ENCODE assay signal across 17 cellular contexts in genomic region chr10:119364941-119365340, GRCh38.
DNase-seq lines count a peak whose midpoint lies in the region; ATAC-seq, FAIRE-seq and TF ChIP-seq lines count a peak whose summit lies in the region.
"Had no signal": no experiment of that assay in that cellular context is flagged by ENCODE, and none has a peak within 500 bp of the region (broad histone marks: within the 10 kb centered on the region; RNA-seq: fewer than 3 reads in every experiment).

No MANE protein-coding gene starts in this region.

- FAIRE-seq in H54 (lab: Jason Lieb, UNC): no peak
- FAIRE-seq: endothelial cell of umbilical vein had no signal

- H3K27me3 ChIP-seq in AG04450 (ENCODE audit: control insufficient read depth, insufficient read depth, low read length) (no peaks in the 10 kb centered on the region), RWPE2 (ENCODE audit: insufficient read depth, poor library complexity, severe bottlenecking) (no peaks in the 10 kb centered on the region), esophagus muscularis mucosa (no peaks in the 10 kb centered on the region), right lobe of liver (no peaks in the 10 kb centered on the region), tibial artery (no peaks in the 10 kb centered on the region)

- no peak for TF ChIP-seq EP300 in esophagus muscularis mucosa (IDR thresholded peaks at IDR 0.05)

- H3K4me1 ChIP-seq in RWPE2 (ENCODE audit: insufficient read depth, poor library complexity, severe bottlenecking) (no peaks in the 10 kb centered on the region), esophagus muscularis mucosa (peaks cover 78 to 85% (median 81%) of the 10 kb centered on the region in 4 donors), right lobe of liver (peaks cover 0 to 27% (median 9%) of the 10 kb centered on the region in 4 donors), tibial artery (peaks cover 0 to 68% (median 34%) of the 10 kb centered on the region in 4 donors)

- POLR2A ChIA-PET in AG04450 (lab: Yijun Ruan, JAX): no interaction called here

- intact Hi-C loops in esophagus muscularis mucosa (cut with DNase I) (no loop called here), right lobe of liver (cut with DNase I) (no loop called here), tibial artery (cut with DNase I; ENCODE audit: low total_unique reads) (no loop called here)

- H3K36me3 ChIP-seq in RWPE2 (ENCODE audit: low read depth): no peaks in the 10 kb centered on the region
- peaks cover 0 to 6% (median 0%) of the 10 kb centered on the region in 4 donors for H3K36me3 ChIP-seq in esophagus muscularis mucosa
- no peaks in the 10 kb centered on the region for H3K36me3 ChIP-seq in right lobe of liver
- no peaks in the 10 kb centered on the region for H3K36me3 ChIP-seq in tibial artery
- H3K36me3 ChIP-seq: neutrophil had no signal

- H3K9me3 ChIP-seq in AG04450 (ENCODE audit: control insufficient read depth, insufficient read depth, low read length) (peaks cover 5% of the 10 kb centered on the region; the same call in 1 of the 2 replicates), RWPE2 (ENCODE audit: severe bottlenecking) (no peaks in the 10 kb centered on the region), esophagus muscularis mucosa (no peaks in the 10 kb centered on the region), right lobe of liver (no peaks in the 10 kb centered on the region), tibial artery (no peaks in the 10 kb centered on the region)
- H3K9me3 ChIP-seq: neutrophil had no signal

- 58% methylated on average over 4 of the region's 4 CpGs for WGBS in esophagus muscularis mucosa
- WGBS in right lobe of liver (ENCODE audit: insufficient coverage, low coverage, low lambda C conversion rate, missing lambda C conversion rate): 75% methylated on average over 4 of the region's 4 CpGs

- H3K27ac ChIP-seq in AG04450 (ENCODE audit: low read depth, low read length) (no peak overlapping the region), RWPE2 (ENCODE audit: poor library complexity, severe bottlenecking) (no peak overlapping the region), esophagus muscularis mucosa (replicated peaks in 1 of 4) (peak overlapping the region; percentile 32 to 64 (median 51)), right lobe of liver (no peak overlapping the region), tibial artery (peak overlapping the region in 1 of 2 donors; percentile 24)
- H3K27ac ChIP-seq: neutrophil, PC-9 had no signal

- TF ChIP-seq CTCF in AG04450 (IDR thresholded peaks at IDR 0.05; ENCODE audit: low read depth, low read length) (peak; percentile 21; the same call in 1 of the 2 replicates), RWPE2 (IDR thresholded peaks at IDR 0.05; ENCODE audit: poor library complexity, severe bottlenecking) (peak; percentile 17), esophagus muscularis mucosa (IDR thresholded peaks at IDR 0.05) (peak in 1 of 3 experiments; percentile 10), right lobe of liver (IDR thresholded peaks at IDR 0.05) (no peak), tibial artery (IDR thresholded peaks at IDR 0.05) (no peak)

- TF ChIP-seq POLR2A in esophagus muscularis mucosa (IDR thresholded peaks at IDR 0.05; ENCODE audit: low read depth) (no peak), right lobe of liver (IDR thresholded peaks at IDR 0.05) (no peak), H54 (IDR thresholded peaks at IDR 0.05; ENCODE audit: low read depth, low read length) (no peak)

- ATAC-seq in RWPE2 (ENCODE audit: low read depth) (no peak; the same call in 2 of the 3 replicates), right lobe of liver (no peak)
- ATAC-seq: stimulated activated naive CD8-positive, alpha-beta T cell treated with anti-CD3 and anti-CD28 coated beads, Interleukin-15, amount 100 ng/mL, for 72 hours had no signal

- CTCF ChIA-PET in AG04450 (lab: Charles Lee): interaction anchor here (0.9 to 2.2 kb wide), 7 partner anchors 9 to 175 kb away, joined by 3 to 12 read pairs (median 3); partner anchors contain the start of gene GRK5

- no peak for DNase-seq in AG04450 (ENCODE audit: low read depth, low spot score)
- no peak for DNase-seq in RWPE2 (ENCODE audit: low spot score)
- no peak for DNase-seq in esophagus muscularis mucosa (ENCODE audit: extremely low spot score)
- DNase-seq in myocyte (ENCODE audit: low read depth): peak; percentile 30
- no peak for DNase-seq in right lobe of liver
- DNase-seq in medulla oblongata (ENCODE audit: extremely low spot score): no peak
- DNase-seq in H54 (ENCODE audit: insufficient read length, low spot score): no peak
- no peak for DNase-seq in tibial artery
- DNase-seq: activated naive CD4-positive, alpha-beta T cell treated with anti-CD3 and anti-CD28 coated beads for 36 hours; H7; KBM-7; NCI-H146; PC-9; stimulated activated naive CD8-positive, alpha-beta T cell treated with anti-CD3 and anti-CD28 coated beads, Interleukin-15, amount 100 ng/mL, for 72 hours had no signal

- no peak overlapping the region for H3K4me3 ChIP-seq in AG04450 (ENCODE audit: low read depth, low read length)
- no peak overlapping the region for H3K4me3 ChIP-seq in RWPE2 (ENCODE audit: severe bottlenecking)
- H3K4me3 ChIP-seq in esophagus muscularis mucosa: no peak overlapping the region
- H3K4me3 ChIP-seq in right lobe of liver: no peak overlapping the region
- no peak overlapping the region for H3K4me3 ChIP-seq in tibial artery
- H3K4me3 ChIP-seq: lung, PC-9 had no signal

Comparison
In these comparisons a context has a peak if more than half of its experiments do, and no peak if none do; other contexts are left out.
1. H3K27ac ChIP-seq: peak in esophagus muscularis mucosa (4 of 4); none in AG04450 (single experiment), RWPE2 (single experiment) and right lobe of liver (0 of 3).
2. CTCF ChIP-seq: peak in AG04450 (single experiment) and RWPE2 (single experiment); none in right lobe of liver (0 of 4) and tibial artery (0 of 2).